Comparison of ENCODE assay signal across 15 cellular contexts in the genomic region with DNA sequence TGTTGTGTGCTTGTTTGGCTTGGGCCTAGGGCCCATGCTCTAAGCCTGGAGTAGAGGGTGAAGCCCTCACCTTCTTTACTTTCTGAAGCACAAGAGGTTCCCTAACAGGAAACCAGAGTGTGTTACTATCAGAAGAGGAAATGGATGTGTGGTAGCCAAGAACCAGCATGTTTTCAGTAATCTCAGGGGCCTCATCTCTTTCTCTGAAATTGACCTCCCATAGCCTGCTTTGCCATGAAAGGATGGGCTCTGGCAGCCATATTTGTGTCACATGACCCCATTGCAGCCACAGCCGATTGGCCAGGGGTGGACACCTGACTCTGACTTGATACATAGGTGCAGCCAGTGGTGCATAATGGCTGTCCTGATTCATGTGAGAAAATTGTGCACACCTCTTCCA. TPM values are rescaled to one million over a fixed set of nuclear protein-coding genes. Genes with fewer than 3 reads are reported as not detected.
DNase-seq lines count a peak whose midpoint lies in the region; ATAC-seq and TF ChIP-seq lines count a peak whose summit lies in the region.
"Had no signal": no experiment of that assay in that cellular context is flagged by ENCODE, and none has a peak within 500 bp of the region (broad histone marks: within the 10 kb centered on the region; RNA-seq: fewer than 3 reads in every experiment).

No MANE protein-coding gene starts in this region.

- peaks cover 16 to 35% (median 27%) of the 10 kb centered on the region in 4 donors for H3K4me1 Mint-ChIP-seq in naive thymus-derived CD8-positive, alpha-beta T cell

- ATAC-seq in naive thymus-derived CD8-positive, alpha-beta T cell = peak; percentile 19 to 72
- no peak for ATAC-seq in GM21723 (IDR thresholded peaks at IDR 0.05; ENCODE audit: unreplicated experiment)
- ATAC-seq: heart right ventricle, PC-3 had no signal

- H3K9me3 Mint-ChIP-seq in naive thymus-derived CD8-positive, alpha-beta T cell = no peaks in the 10 kb centered on the region

- H3K27me3 Mint-ChIP-seq in naive thymus-derived CD8-positive, alpha-beta T cell = peaks cover 0 to 11% (median 6%) of the 10 kb centered on the region in 5 donors

- TF ChIP-seq RAD21 in Ishikawa (IDR thresholded peaks at IDR 0.05; ENCODE audit: low read depth) = no peak

- in situ Hi-C loops in GM13976 (cut with MboI; ENCODE audit: low sequenced_read_pairs, unreplicated experiment) = no loop called here

- H3K27ac Mint-ChIP-seq in naive thymus-derived CD8-positive, alpha-beta T cell = peak overlapping the region; percentile 27 to 90 (median 80)

- no peak for TF ChIP-seq EP300 in Ishikawa (IDR thresholded peaks at IDR 0.05; ENCODE audit: borderline replicate concordance)

- DNase-seq in activated CD4-positive, CD25-positive, alpha-beta regulatory T cell treated with anti-CD3 and anti-CD28 coated beads, Interleukin-2, amount 50 U/mL, for 72 hours = peak; percentile 50
- no peak for DNase-seq in activated CD4-positive, CD25-positive, alpha-beta regulatory T cell (lab: John Stamatoyannopoulos, UW)
- peak; percentile 23 to 24 for DNase-seq in activated CD4-positive, alpha-beta T cell treated with anti-CD3 and anti-CD28 coated beads, Interleukin-2, amount 50 U/mL, for 48 hours
- peak in 3 of 10 donors; percentile 9 to 32 (median 28) for DNase-seq in naive thymus-derived CD8-positive, alpha-beta T cell
- DNase-seq in cortex of kidney (lab: John Stamatoyannopoulos, UW) (no peak), GM13976 (ENCODE audit: low spot score) (no peak)
- DNase-seq: DMS 273 treated with DMSO at 0.1 percent for 48 hours, heart right ventricle, NCI-H2227 treated with DMSO at 0.1 percent for 48 hours, PC-3, trophoblast cell had no signal

- H3K36me3 Mint-ChIP-seq in naive thymus-derived CD8-positive, alpha-beta T cell = peaks cover 0 to 18% (median 6%) of the 10 kb centered on the region in 3 donors

- TF ChIP-seq CTCF in GM13976 (IDR thresholded peaks at IDR 0.05; ENCODE audit: borderline replicate concordance, control extremely low read depth, extremely low read depth, insufficient read depth, missing control alignments) = no peak

- H3K4me3 Mint-ChIP-seq in naive thymus-derived CD8-positive, alpha-beta T cell = peak overlapping the region in 5 of 10 donors; percentile 2 to 47 (median 34)
- H3K4me3 Mint-ChIP-seq: neural progenitor cell had no signal

- POLR2A ChIA-PET in naive thymus-derived CD8-positive, alpha-beta T cell (lab: Charles Lee) = no interaction called here

TF ChIP-seq in Ishikawa, 13 proteins besides CTCF, POLR2A, EP300 and RAD21:
- TF ChIP-seq, protein P1, sequence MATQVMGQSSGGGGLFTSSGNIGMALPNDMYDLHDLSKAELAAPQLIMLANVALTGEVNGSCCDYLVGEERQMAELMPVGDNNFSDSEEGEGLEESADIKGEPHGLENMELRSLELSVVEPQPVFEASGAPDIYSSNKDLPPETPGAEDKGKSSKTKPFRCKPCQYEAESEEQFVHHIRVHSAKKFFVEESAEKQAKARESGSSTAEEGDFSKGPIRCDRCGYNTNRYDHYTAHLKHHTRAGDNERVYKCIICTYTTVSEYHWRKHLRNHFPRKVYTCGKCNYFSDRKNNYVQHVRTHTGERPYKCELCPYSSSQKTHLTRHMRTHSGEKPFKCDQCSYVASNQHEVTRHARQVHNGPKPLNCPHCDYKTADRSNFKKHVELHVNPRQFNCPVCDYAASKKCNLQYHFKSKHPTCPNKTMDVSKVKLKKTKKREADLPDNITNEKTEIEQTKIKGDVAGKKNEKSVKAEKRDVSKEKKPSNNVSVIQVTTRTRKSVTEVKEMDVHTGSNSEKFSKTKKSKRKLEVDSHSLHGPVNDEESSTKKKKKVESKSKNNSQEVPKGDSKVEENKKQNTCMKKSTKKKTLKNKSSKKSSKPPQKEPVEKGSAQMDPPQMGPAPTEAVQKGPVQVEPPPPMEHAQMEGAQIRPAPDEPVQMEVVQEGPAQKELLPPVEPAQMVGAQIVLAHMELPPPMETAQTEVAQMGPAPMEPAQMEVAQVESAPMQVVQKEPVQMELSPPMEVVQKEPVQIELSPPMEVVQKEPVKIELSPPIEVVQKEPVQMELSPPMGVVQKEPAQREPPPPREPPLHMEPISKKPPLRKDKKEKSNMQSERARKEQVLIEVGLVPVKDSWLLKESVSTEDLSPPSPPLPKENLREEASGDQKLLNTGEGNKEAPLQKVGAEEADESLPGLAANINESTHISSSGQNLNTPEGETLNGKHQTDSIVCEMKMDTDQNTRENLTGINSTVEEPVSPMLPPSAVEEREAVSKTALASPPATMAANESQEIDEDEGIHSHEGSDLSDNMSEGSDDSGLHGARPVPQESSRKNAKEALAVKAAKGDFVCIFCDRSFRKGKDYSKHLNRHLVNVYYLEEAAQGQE (IDR thresholded peaks at IDR 0.05; ENCODE audit: low read depth) = no peak
- TF ChIP-seq TAF1 (IDR thresholded peaks at IDR 0.05; ENCODE audit: low read depth) (no peak), ZBTB7A (IDR thresholded peaks at IDR 0.05; ENCODE audit: low read depth) (no peak), EGR1 (IDR thresholded peaks at IDR 0.05) (no peak), YY1 (IDR thresholded peaks at IDR 0.05; ENCODE audit: low read depth) (peak; percentile 44; the same call in 1 of the 2 replicates), NFIC (IDR thresholded peaks at IDR 0.05) (no peak), CEBPB (IDR thresholded peaks at IDR 0.05) (no peak), FOXM1 (IDR thresholded peaks at IDR 0.05; ENCODE audit: borderline replicate concordance, low read depth) (no peak), TEAD4 (IDR thresholded peaks at IDR 0.05) (no peak)
- TF ChIP-seq, protein P2, sequence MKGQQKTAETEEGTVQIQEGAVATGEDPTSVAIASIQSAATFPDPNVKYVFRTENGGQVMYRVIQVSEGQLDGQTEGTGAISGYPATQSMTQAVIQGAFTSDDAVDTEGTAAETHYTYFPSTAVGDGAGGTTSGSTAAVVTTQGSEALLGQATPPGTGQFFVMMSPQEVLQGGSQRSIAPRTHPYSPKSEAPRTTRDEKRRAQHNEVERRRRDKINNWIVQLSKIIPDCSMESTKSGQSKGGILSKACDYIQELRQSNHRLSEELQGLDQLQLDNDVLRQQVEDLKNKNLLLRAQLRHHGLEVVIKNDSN (IDR thresholded peaks at IDR 0.05) = peak; percentile 87

RNA-seq across cellular contexts. Expression of a gene that starts 18.6 kb away (rescaled TPM):
- not detected for total RNA-seq in naive thymus-derived CD8-positive, alpha-beta T cell
- polyA plus RNA-seq in naive thymus-derived CD8-positive, alpha-beta T cell = not detected
- total RNA-seq: bronchial epithelial cell, PC-3 had no signal
- polyA plus RNA-seq: heart right ventricle had no signal

RNA-seq across cellular contexts. Expression of a gene that starts 46.0 kb away (rescaled TPM):
- total RNA-seq in naive thymus-derived CD8-positive, alpha-beta T cell = 10 to 100 TPM; 23.8 to 24.3 TPM
- 10 to 100 TPM; 10.5 to 23.0 (median 15.7) TPM for polyA plus RNA-seq in naive thymus-derived CD8-positive, alpha-beta T cell

Comparison
In these comparisons a context has a peak if more than half of its experiments do, and no peak if none do; other contexts are left out.
1. DNase-seq: peak in activated CD4-positive, CD25-positive, alpha-beta regulatory T cell treated with anti-CD3 and anti-CD28 coated beads, Interleukin-2, amount 50 U/mL, for 72 hours (single experiment) and activated CD4-positive, alpha-beta T cell treated with anti-CD3 and anti-CD28 coated beads, Interleukin-2, amount 50 U/mL, for 48 hours (2 of 2); none in activated CD4-positive, CD25-positive, alpha-beta regulatory T cell (0 of 4), cortex of kidney (single experiment) and GM13976 (single experiment).